ENCODE assay signal across 12 cellular contexts in the genomic region with DNA sequence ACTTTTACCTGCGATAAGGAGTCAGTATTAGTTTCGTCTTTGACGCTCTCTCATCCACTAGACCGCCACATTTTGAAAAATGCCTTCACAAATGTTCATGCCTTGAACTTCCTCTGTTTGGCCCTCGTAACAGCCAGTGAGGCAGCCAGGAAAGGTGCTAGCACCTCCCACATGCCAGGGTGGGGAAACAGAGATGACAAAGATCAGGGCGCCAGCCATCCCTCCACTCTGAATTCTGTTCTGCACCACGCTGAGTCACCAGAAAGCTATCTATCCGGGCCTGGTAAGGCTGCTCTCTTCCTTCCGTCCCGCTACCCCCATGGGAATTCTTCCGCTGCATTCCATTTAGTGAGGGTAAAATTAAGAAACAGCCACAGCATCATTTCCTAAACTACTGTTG. TPM values are rescaled to one million over a fixed set of nuclear protein-coding genes. Genes with fewer than 3 reads are reported as not detected.
DNase-seq lines count a peak whose midpoint lies in the region; ATAC-seq and TF ChIP-seq lines count a peak whose summit lies in the region.
"Had no signal": no experiment of that assay in that cellular context is flagged by ENCODE, and none has a peak within 500 bp of the region (broad histone marks: within the 10 kb centered on the region; RNA-seq: fewer than 3 reads in every experiment).

No MANE protein-coding gene starts in this region.

- H3K9ac ChIP-seq in mammary epithelial cell (ENCODE audit: insufficient read depth, low read length): no peak overlapping the region

- BruUV-seq in mammary epithelial cell (replicated peaks; lab: Mats Ljungman, UMichigan): no TSS peak

- POLR2A ChIA-PET in AG04450 (lab: Yijun Ruan, JAX): interaction anchor here (0.7 kb wide), 1 partner anchor 18 kb away, joined by 3 read pairs; no protein-coding TSS in a partner anchor

- CTCF ChIA-PET in AG04450 (lab: Charles Lee) (interaction anchor here (0.6 to 0.8 kb wide), 2 partner anchors 65 to 143 kb away, joined by 3 read pairs; no protein-coding TSS in a partner anchor), mammary epithelial cell (lab: Charles Lee; ENCODE audit: low non-redundant PET) (no interaction called here)

- no peak for TF ChIP-seq CTCF in AG04450 (IDR thresholded peaks at IDR 0.05; ENCODE audit: low read depth, low read length)
- no peak for TF ChIP-seq CTCF in mammary epithelial cell (conservative IDR thresholded peaks at IDR 0.05 in 1 of 2, IDR thresholded peaks at IDR 0.05 in 1 of 2; ENCODE audit: extremely low read depth in 1 of 2, insufficient read depth in 1 of 2, low read depth in 1 of 2, low read length in 2 of 2)
- TF ChIP-seq CTCF in transverse colon (IDR thresholded peaks at IDR 0.05): no peak

- in situ Hi-C loops in mammary epithelial cell (cut with MboI; ENCODE audit: low sequenced_read_pairs in 2 of 2) (loop anchor here (5.0 to 10.0 kb wide), 2 partner anchors 162 to 169 kb away; a partner anchor contains a TSS), transverse colon (cut with MboI; ENCODE audit: low pct_ligation_motif_present in 1 of 4, low pct_unique_long_range_greater_than_20kb in 1 of 4, low sequenced_read_pairs in 3 of 4) (loop anchor here in 2 of 4 donors (10.0 to 25.0 kb wide), 2 partner anchors 157 to 169 kb away; a partner anchor contains a TSS)

- DNase-seq in AG04450 (ENCODE audit: low read depth, low spot score): peak; percentile 46
- peak; percentile 96 for DNase-seq in HS-5 (ENCODE audit: low read depth)
- peak; percentile 35 for DNase-seq in mammary epithelial cell
- peak; percentile 95 for DNase-seq in islet precursor cell
- no peak for DNase-seq in transverse colon
- no peak for DNase-seq in NCI-H1092 (lab: John Stamatoyannopoulos, UW)
- DNase-seq: colonic mucosa, immature natural killer cell, NCI-H1105 had no signal

- no peak overlapping the region for H2AFZ ChIP-seq in mammary epithelial cell (ENCODE audit: low read depth, low read length)

- no peak for TF ChIP-seq POLR2A in transverse colon (IDR thresholded peaks at IDR 0.05)

- H4K20me1 ChIP-seq in mammary epithelial cell (ENCODE audit: insufficient read depth, low read length): no peaks in the 10 kb centered on the region

- ATAC-seq in GM21723 (IDR thresholded peaks at IDR 0.05; ENCODE audit: unreplicated experiment) (no peak), GM19023 (IDR thresholded peaks at IDR 0.05; ENCODE audit: unreplicated experiment) (no peak)

- no peaks in the 10 kb centered on the region for H3K79me2 ChIP-seq in mammary epithelial cell (ENCODE audit: insufficient read depth, low read length)

- dilution Hi-C loops in mammary epithelial cell (cut with HindIII; ENCODE audit: low sequenced_read_pairs): no loop called here

- 86% methylated on average over 11 of the region's 11 CpGs for WGBS in mammary epithelial cell (ENCODE audit: low coverage, missing lambda C conversion rate)
- 82 to 84% methylated on average over 9 to 11 of the region's 11 CpGs for WGBS in transverse colon (ENCODE audit: low coverage in 1 of 2), 2 donors

- intact Hi-C loops in mammary epithelial cell (cut with micrococcal nuclease): no loop called here
- intact Hi-C loops in transverse colon (cut with DNase I; ENCODE audit: low total_unique reads): no loop called here

- H3K27me3 ChIP-seq in AG04450 (ENCODE audit: control insufficient read depth, insufficient read depth, low read length): no peaks in the 10 kb centered on the region
- no peaks in the 10 kb centered on the region for H3K27me3 ChIP-seq in mammary epithelial cell (ENCODE audit: insufficient read depth, low read length)
- no peaks in the 10 kb centered on the region for H3K27me3 ChIP-seq in transverse colon
- H3K27me3 ChIP-seq: colonic mucosa, vagina had no signal

- H3K27ac ChIP-seq in AG04450 (ENCODE audit: low read depth, low read length): no peak overlapping the region
- no peak overlapping the region for H3K27ac ChIP-seq in mammary epithelial cell (ENCODE audit: insufficient read depth, low read depth, low read length)
- H3K27ac ChIP-seq in transverse colon: no peak overlapping the region
- H3K27ac ChIP-seq: colonic mucosa, vagina had no signal

- H3K4me1 ChIP-seq in mammary epithelial cell (ENCODE audit: insufficient read depth, low read length) (peaks cover 4% of the 10 kb centered on the region), transverse colon (peaks cover 0 to 4% (median 0%) of the 10 kb centered on the region in 4 donors)
- H3K4me1 ChIP-seq: colonic mucosa had no signal

- H3K36me3 ChIP-seq in mammary epithelial cell (ENCODE audit: insufficient read depth, low read length) (no peaks in the 10 kb centered on the region), transverse colon (no peaks in the 10 kb centered on the region)
- H3K36me3 ChIP-seq: colonic mucosa had no signal

- no peak overlapping the region for H3K4me3 ChIP-seq in AG04450 (ENCODE audit: low read depth, low read length)
- H3K4me3 ChIP-seq in mammary epithelial cell (replicated peaks in 1 of 3; ENCODE audit: insufficient read depth in 1 of 3, low read depth in 2 of 3, low read length in 3 of 3): no peak overlapping the region
- no peak overlapping the region for H3K4me3 ChIP-seq in transverse colon
- H3K4me3 ChIP-seq: colonic mucosa, vagina had no signal

- H3K4me2 ChIP-seq in mammary epithelial cell (ENCODE audit: insufficient read depth, low read depth, low read length): no peak overlapping the region

- H3K9me3 ChIP-seq in AG04450 (ENCODE audit: control insufficient read depth, insufficient read depth, low read length) (peaks cover 5% of the 10 kb centered on the region; the same call in 1 of the 2 replicates), mammary epithelial cell (replicated peaks; ENCODE audit: insufficient read depth, low read length) (no peaks in the 10 kb centered on the region), transverse colon (no peaks in the 10 kb centered on the region)
- H3K9me3 ChIP-seq: colonic mucosa, vagina had no signal

- no peak for TF ChIP-seq EP300 in transverse colon (IDR thresholded peaks at IDR 0.05; ENCODE audit: low read depth)

RNA-seq across cellular contexts. Expression of a gene that starts 31.3 kb away (rescaled TPM):
- polyA plus RNA-seq in AG04450 (2011; rRNA removed) (0.11 and 0.15 TPM in 2 replicates), mammary epithelial cell (0.39 TPM)
- polyA minus RNA-seq in AG04450 (2011; rRNA and poly(A)+ RNA removed): not detected in 2 replicates
- total RNA-seq in mammary epithelial cell (1 to 10 TPM in 1 of 2 donors, not detected in 1; 2.2 TPM), transverse colon (1 to 10 TPM in 2 of 4 donors, not detected in 2; 1.7 to 5.3 TPM)
- polyA minus RNA-seq in mammary epithelial cell: 5.5 TPM
- polyA plus RNA-seq: immature natural killer cell had no signal

RNA-seq across cellular contexts. Expression of a gene that starts 47.3 kb away (rescaled TPM):
- polyA plus RNA-seq in AG04450 (2011; rRNA removed) (43.6 and 43.7 TPM in 2 replicates), mammary epithelial cell (36.8 TPM)
- polyA minus RNA-seq in AG04450 (2011; rRNA and poly(A)+ RNA removed): 29.9 and 30.4 TPM in 2 replicates
- total RNA-seq in mammary epithelial cell (10 to 100 TPM; 35.5 to 38.3 TPM), transverse colon (10 to 100 TPM in 2 of 4 donors, 1 to 10 TPM in 1, under 1 TPM in 1; 0.60 to 12.7 (median 7.8) TPM)
- 19.7 TPM for polyA minus RNA-seq in mammary epithelial cell

Comparison
In these comparisons a context has a peak if more than half of its experiments do, and no peak if none do; other contexts are left out.
1. DNase-seq: peak in AG04450 (single experiment), HS-5 (single experiment), mammary epithelial cell (single experiment) and islet precursor cell (single experiment); none in transverse colon (single experiment) and NCI-H1092 (single experiment).